5 cellular contexts compared by ENCODE assay signal in the genomic region with DNA sequence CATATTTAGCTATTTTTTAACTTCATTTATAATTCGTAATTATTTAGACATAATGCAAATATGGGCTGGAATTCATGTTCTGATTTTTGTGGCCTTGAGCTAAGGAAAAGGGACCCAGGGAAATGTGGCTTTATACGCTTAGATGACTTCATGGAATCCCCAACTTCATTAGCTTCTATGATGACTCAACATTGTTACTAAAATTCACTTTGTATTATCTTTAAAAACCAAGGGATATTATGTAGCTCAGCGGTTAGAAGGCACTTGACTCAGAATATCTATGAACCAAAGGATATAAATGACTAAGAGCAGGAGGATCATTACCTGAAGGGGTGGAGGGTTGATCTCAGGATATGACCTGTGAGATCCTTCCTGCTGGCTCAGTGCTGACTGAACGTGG.
A peak's percentile ranks its signal among the peaks of the same experiment; 100 is the strongest.
DNase-seq lines count a peak whose midpoint lies in the region; ATAC-seq, FAIRE-seq and TF ChIP-seq lines count a peak whose summit lies in the region.
"Not testable (repeated sequence)": the region's sequence is repeated elsewhere in the genome, so short reads cannot be mapped to it uniquely, and the experiment has no call there.

No MANE protein-coding gene starts in this region.

- not testable (repeated sequence) for H3K27ac ChIP-seq in K562 (ENCODE audit: extremely low read depth, low read depth, low read length)

- intact Hi-C loops in K562 (cut with micrococcal nuclease): not testable (repeated sequence)

- H2AFZ ChIP-seq in K562 (ENCODE audit: low read depth, low read length): not testable (repeated sequence)

- not testable (repeated sequence) for BruUV-seq in K562 (replicated peaks; lab: Mats Ljungman, UMichigan)

- H3K9me1 ChIP-seq in K562 (ENCODE audit: control insufficient read depth, insufficient read depth, low read length): not testable (repeated sequence)

- not testable (repeated sequence) for TF ChIP-seq RAD21 in K562 (CRISPR knock-in tag; conservative IDR thresholded peaks at IDR 0.05 in 1 of 2, IDR thresholded peaks at IDR 0.05 in 1 of 2)

- TF ChIP-seq EP300 in K562 (IDR thresholded peaks at IDR 0.05; ENCODE audit: low read length): not testable (repeated sequence)

- FAIRE-seq in RCC 7860 (lab: Jason Lieb, UNC): peak; percentile 91
- FAIRE-seq in K562 (lab: Jason Lieb, UNC): not testable (repeated sequence)

- not testable (repeated sequence) for H3K79me2 ChIP-seq in K562 (ENCODE audit: control insufficient read depth, insufficient read depth, low read length)

- CTCF ChIA-PET in K562 (lab: Yijun Ruan, JAX; ENCODE audit: low intra/inter-chr PET ratio): not testable (repeated sequence)

- not testable (repeated sequence) for H3K4me2 ChIP-seq in K562 (ENCODE audit: insufficient read depth, low read length)

- POLR2A ChIA-PET in K562 (lab: Yijun Ruan, JAX): interaction anchor here (0.9 to 1.1 kb wide), 2 partner anchors 14 to 76 kb away, joined by 3 to 4 read pairs; no protein-coding TSS in a partner anchor

- not testable (repeated sequence) for TF ChIP-seq CTCF in K562 (IDR thresholded peaks at IDR 0.05 in 2 of 3, conservative IDR thresholded peaks at IDR 0.05 in 1 of 3; ENCODE audit: insufficient read depth in 2 of 3, low read depth in 1 of 3, low read length in 3 of 3)

- in situ Hi-C loops in Caki2 (cut with HindIII; ENCODE audit: low pct_unique_long_range_greater_than_20kb, low sequenced_read_pairs); K562 (cut with MboI): not testable (repeated sequence)

- DNase-seq in Caki2 (ENCODE audit: low read depth): peak; percentile 60
- peak; percentile 41 for DNase-seq in M059J (ENCODE audit: low read depth)
- peak; percentile 75 for DNase-seq in RCC 7860 (ENCODE audit: low spot score)
- DNase-seq in K562 (ENCODE audit: extremely low read depth in 1 of 4, low spot score in 3 of 4): not testable (repeated sequence)
- DNase-seq in renal cortical epithelial cell (ENCODE audit: low read depth): peak; percentile 63

- ATAC-seq in K562: not testable (repeated sequence)

- H4K20me1 ChIP-seq in K562 (replicated peaks; ENCODE audit: control insufficient read depth, insufficient read depth, low read length): not testable (repeated sequence)

- peaks cover 9 to 13% of the 10 kb centered on the region in 2 experiments; a peak in 3 of 5 replicates for H3K27me3 ChIP-seq in K562 (ENCODE audit: control insufficient read depth in 2 of 2, insufficient read depth in 2 of 2, low read length in 2 of 2)

- not testable (repeated sequence) for H3K4me3 ChIP-seq in K562

- WGBS in K562 (ENCODE audit: insufficient coverage, low coverage, missing lambda C conversion rate): 3% methylated on average over 4 of the region's 4 CpGs

- H3K36me3 ChIP-seq in K562 (ENCODE audit: control insufficient read depth, insufficient read depth, low read length): not testable (repeated sequence)

- H3K9ac ChIP-seq in K562 (ENCODE audit: insufficient read depth in 1 of 2, low read depth in 2 of 2, low read length in 2 of 2): not testable (repeated sequence)

- not testable (repeated sequence) for TF ChIP-seq POLR2A in K562 (conservative IDR thresholded peaks at IDR 0.05)

- not testable (repeated sequence) for H3K4me1 ChIP-seq in K562 (replicated peaks in 1 of 2; ENCODE audit: control insufficient read depth in 2 of 2, insufficient read depth in 2 of 2, low read length in 2 of 2)

- H3K9me3 ChIP-seq in K562 (replicated peaks; ENCODE audit: control insufficient read depth, insufficient read depth, low read depth, low read length): not testable (repeated sequence)

TF ChIP-seq in K562, 482 proteins besides CTCF, POLR2A, EP300 and RAD21:
- 0 out of 2 replicates have a peak, but pooled peaks have one; percentile 19 for TF ChIP-seq MAFG (tag; conservative IDR thresholded peaks at IDR 0.05)
